Comparison of ENCODE assay signal across 20 cellular contexts in genomic region chr2:214104219-214104618, GRCh38.
DNase-seq lines count a peak whose midpoint lies in the region; ATAC-seq and TF ChIP-seq lines count a peak whose summit lies in the region.
"Had no signal": no experiment of that assay in that cellular context is flagged by ENCODE, and none has a peak within 500 bp of the region (broad histone marks: within the 10 kb centered on the region; RNA-seq: fewer than 3 reads in every experiment).

No MANE protein-coding gene starts in this region.

- H3K27ac Mint-ChIP-seq in mesothelial cell of epicardium: peak overlapping the region; percentile 14
- H3K27ac Mint-ChIP-seq: activated naive CD4-positive, alpha-beta T cell treated with anti-CD3 and anti-CD28 coated beads for 36 hours had no signal

- TF ChIP-seq CTCF in mesothelial cell of epicardium (IDR thresholded peaks at IDR 0.05; ENCODE audit: unreplicated experiment): no peak

- peak; percentile 8 for DNase-seq in DMS53 (lab: John Stamatoyannopoulos, UW)
- DNase-seq in DMS53 treated with DMSO at 0.1 percent for 48 hours (lab: John Stamatoyannopoulos, UW; ENCODE audit: unreplicated experiment): no peak
- DNase-seq in HEK293T (ENCODE audit: extremely low spot score): peak; percentile 9
- peak; percentile 15 for DNase-seq in NCI-H774 (lab: John Stamatoyannopoulos, UW)
- no peak for DNase-seq in mesothelial cell of epicardium (ENCODE audit: low spot score in 2 of 2, unreplicated experiment in 2 of 2)
- DNase-seq in KBM-7: no peak
- DNase-seq: 8988T; activated CD8-positive, alpha-beta memory T cell treated with anti-CD3 and anti-CD28 coated beads for 24 hours; activated naive CD4-positive, alpha-beta T cell treated with anti-CD3 and anti-CD28 coated beads for 36 hours; activated T-cell treated with anti-CD3 and anti-CD28 coated beads, Interleukin-2, amount 50 U/mL, for 4 hours; BE2C; Calu3; NCI-H226; stomach; T-helper 9 cell had no signal

- H3K9me3 Mint-ChIP-seq in mesothelial cell of epicardium: peaks cover 4% of the 10 kb centered on the region
- H3K9me3 Mint-ChIP-seq: activated T-cell treated with anti-CD3 and anti-CD28 coated beads, Interleukin-2, amount 50 U/mL, for 4 hours; neural crest cell; type B pancreatic cell had no signal

- H3K4me1 Mint-ChIP-seq in mesothelial cell of epicardium: peaks cover 13% of the 10 kb centered on the region

- no peaks in the 10 kb centered on the region for H3K36me3 Mint-ChIP-seq in mesothelial cell of epicardium
- H3K36me3 Mint-ChIP-seq: type B pancreatic cell had no signal

- POLR2A ChIA-PET in HEK293T (lab: Yijun Ruan, JAX): no interaction called here

- H3K4me3 Mint-ChIP-seq in mesothelial cell of epicardium: no peak overlapping the region
- H3K4me3 Mint-ChIP-seq: activated naive CD4-positive, alpha-beta T cell treated with anti-CD3 and anti-CD28 coated beads for 36 hours; activated T-cell treated with anti-CD3 and anti-CD28 coated beads, Interleukin-2, amount 50 U/mL, for 4 hours; neural crest cell; type B pancreatic cell had no signal

- ATAC-seq in HG02981 (IDR thresholded peaks at IDR 0.05; ENCODE audit: unreplicated experiment): no peak
- no peak for ATAC-seq in GM18868 (IDR thresholded peaks at IDR 0.05; ENCODE audit: unreplicated experiment)
- ATAC-seq: activated CD4-positive, CD25-positive, alpha-beta regulatory T cell treated with anti-CD3 and anti-CD28 coated beads, Interleukin-2, amount 50 U/mL, for 24 hours; activated T-cell treated with anti-CD3 and anti-CD28 coated beads, Interleukin-2, amount 50 U/mL, for 4 hours had no signal

- CTCF ChIA-PET in HEK293T (lab: Yijun Ruan, JAX): no interaction called here

- in situ Hi-C loops in KBM-7 (cut with MboI; ENCODE audit: low pct_unique_long_range_greater_than_20kb, low sequenced_read_pairs): no loop called here

- no peaks in the 10 kb centered on the region for H3K27me3 Mint-ChIP-seq in mesothelial cell of epicardium (ENCODE audit: low read depth)
- H3K27me3 Mint-ChIP-seq: type B pancreatic cell had no signal

TF ChIP-seq in HEK293T, 16 proteins besides CTCF, POLR2A, EP300 and RAD21:
- TF ChIP-seq L3MBTL2 (conservative IDR thresholded peaks at IDR 0.05) (no peak), NFRKB (IDR thresholded peaks at IDR 0.05) (no peak), PKNOX1 (IDR thresholded peaks at IDR 0.05) (no peak), SP1 (IDR thresholded peaks at IDR 0.05) (no peak), SUZ12 (IDR thresholded peaks at IDR 0.05) (no peak), FOXM1 (IDR thresholded peaks at IDR 0.05; ENCODE audit: borderline replicate concordance) (no peak), LEF1 (IDR thresholded peaks at IDR 0.05; ENCODE audit: borderline replicate concordance) (no peak)

Comparison
In these comparisons a context has a peak if more than half of its experiments do, and no peak if none do; other contexts are left out.
1. DNase-seq: peak in DMS53 (single experiment), HEK293T (single experiment) and NCI-H774 (single experiment); none in DMS53 treated with DMSO at 0.1 percent for 48 hours (single experiment), mesothelial cell of epicardium (0 of 2) and KBM-7 (single experiment).